In genomic region chr10:88372881-88373592, GRCh38 we compare ENCODE assay signal across 18 cellular contexts.
DNase-seq lines count a peak whose midpoint lies in the region; ATAC-seq, FAIRE-seq and TF ChIP-seq lines count a peak whose summit lies in the region.
"Had no signal": no experiment of that assay in that cellular context is flagged by ENCODE, and none has a peak within 500 bp of the region (broad histone marks: within the 10 kb centered on the region; RNA-seq: fewer than 3 reads in every experiment).

No MANE protein-coding gene starts in this region.

- H3K27ac ChIP-seq in KOPT-K1 (ENCODE audit: low read depth, low read length, poor library complexity, severe bottlenecking) (peak overlapping the region; percentile 78), transverse colon (peak overlapping the region; percentile 70 to 77 (median 76))

- H3K9me3 Mint-ChIP-seq in brain (peaks cover 0 to 4% (median 0%) of the 10 kb centered on the region in 5 experiments), memory B cell (peaks cover 1% of the 10 kb centered on the region)

- no peak for FAIRE-seq in D721Med (lab: Jason Lieb, UNC)
- FAIRE-seq: G401.6, GM12891, GM19239, H1, HTR-8/SVneo had no signal

- H3K4me3 ChIP-seq in transverse colon (no peak overlapping the region), MG63 (no peak overlapping the region)

- H3K4me1 Mint-ChIP-seq in brain (peaks cover 16% of the 10 kb centered on the region), memory B cell (peaks cover 8% of the 10 kb centered on the region)

- H3K27me3 Mint-ChIP-seq in brain (no peaks in the 10 kb centered on the region), memory B cell (no peaks in the 10 kb centered on the region)
- H3K27me3 Mint-ChIP-seq: B cell; CD4-positive, alpha-beta T cell had no signal

- in situ Hi-C loops in transverse colon (cut with MboI; ENCODE audit: low pct_ligation_motif_present in 1 of 4, low pct_unique_long_range_greater_than_20kb in 1 of 4, low sequenced_read_pairs in 3 of 4): no loop called here

- TF ChIP-seq EP300 in transverse colon (IDR thresholded peaks at IDR 0.05; ENCODE audit: low read depth): no peak

- H3K4me3 Mint-ChIP-seq in brain (peak overlapping the region in 2 of 5 experiments; percentile 21 to 40), memory B cell (no peak overlapping the region)
- H3K4me3 Mint-ChIP-seq: B cell; CD4-positive, alpha-beta T cell had no signal

- H3K36me3 ChIP-seq in KOPT-K1 (ENCODE audit: insufficient read depth, low read length): peaks cover 32% of the 10 kb centered on the region
- no peaks in the 10 kb centered on the region for H3K36me3 ChIP-seq in transverse colon
- no peaks in the 10 kb centered on the region for H3K36me3 ChIP-seq in MG63

- no peak for TF ChIP-seq POLR2A in transverse colon (IDR thresholded peaks at IDR 0.05)

- no peak for DNase-seq in memory B cell (ENCODE audit: low spot score in 2 of 2)
- no peak for DNase-seq in transverse colon
- DNase-seq in mesenteric fat pad (ENCODE audit: low spot score): no peak
- no peak for DNase-seq in MG63
- DNase-seq in D721Med (ENCODE audit: insufficient read length, low spot score): no peak
- DNase-seq: CD4-positive, alpha-beta T cell; DMS153; DMS79 treated with DMSO at 0.1 percent for 48 hours; EL had no signal

- H3K27ac Mint-ChIP-seq in brain (peak overlapping the region in 3 of 5 experiments; percentile 6 to 65 (median 59)), memory B cell (peak overlapping the region; percentile 3)
- H3K27ac Mint-ChIP-seq: B cell; CD4-positive, alpha-beta T cell had no signal

- H3K27me3 ChIP-seq in transverse colon (no peaks in the 10 kb centered on the region), MG63 (no peaks in the 10 kb centered on the region)

- H3K36me3 Mint-ChIP-seq in brain (no peaks in the 10 kb centered on the region), memory B cell (no peaks in the 10 kb centered on the region)

- no peak for TF ChIP-seq CTCF in brain (conservative IDR thresholded peaks at IDR 0.05)
- no peak for TF ChIP-seq CTCF in transverse colon (IDR thresholded peaks at IDR 0.05)
- no peak for TF ChIP-seq CTCF in D721Med (IDR thresholded peaks at IDR 0.05; ENCODE audit: insufficient read depth, missing control alignments)

- H3K9me3 ChIP-seq in KOPT-K1 (ENCODE audit: insufficient read depth, low read length, poor library complexity, severe bottlenecking) (peaks cover 26% of the 10 kb centered on the region), transverse colon (no peaks in the 10 kb centered on the region), MG63 (no peaks in the 10 kb centered on the region)

- peaks cover 0 to 53% (median 27%) of the 10 kb centered on the region in 4 donors for H3K4me1 ChIP-seq in transverse colon

- no peak for ATAC-seq in memory B cell (ENCODE audit: low read depth)
- ATAC-seq: HCT116 had no signal

- intact Hi-C loops in transverse colon (cut with DNase I; ENCODE audit: low total_unique reads): no loop called here
